ENCODE assay signal across 21 cellular contexts in the genomic region with DNA sequence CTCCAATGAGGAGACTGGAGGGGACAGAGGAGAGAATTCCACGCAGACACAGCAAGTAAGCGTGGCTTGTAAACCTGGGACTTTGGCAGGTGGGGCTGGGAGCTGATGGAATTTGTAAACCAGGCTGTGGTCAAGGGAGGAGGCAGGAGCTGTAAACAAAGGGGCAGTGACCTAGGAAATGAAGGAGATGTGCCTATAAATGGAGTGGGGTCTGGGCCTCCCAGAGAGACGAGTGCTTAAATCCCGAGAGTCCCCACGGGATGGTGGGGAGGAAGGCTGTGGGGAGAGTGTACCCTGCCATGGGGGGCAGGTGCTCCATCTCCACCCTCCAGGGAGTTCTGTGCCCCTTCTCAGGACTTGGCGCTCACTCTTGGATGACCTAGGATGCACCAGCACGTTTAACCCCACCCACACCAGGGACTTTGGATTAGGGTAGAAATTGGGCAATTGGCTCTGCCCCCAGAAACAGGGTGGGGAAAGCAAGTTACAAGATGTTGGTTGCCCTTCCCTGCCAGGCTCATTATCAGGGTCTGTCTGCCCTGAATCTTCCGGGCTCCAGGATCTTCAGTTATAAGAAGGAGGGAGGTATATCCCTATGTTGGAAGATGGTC. TPM values are rescaled to one million over a fixed set of nuclear protein-coding genes. Genes with fewer than 3 reads are reported as not detected.
A peak's percentile ranks its signal among the peaks of the same experiment; 100 is the strongest.
DNase-seq lines count a peak whose midpoint lies in the region; ATAC-seq and TF ChIP-seq lines count a peak whose summit lies in the region.
"Had no signal": no experiment of that assay in that cellular context is flagged by ENCODE, and none has a peak within 500 bp of the region (broad histone marks: within the 10 kb centered on the region; RNA-seq: fewer than 3 reads in every experiment).

No MANE protein-coding gene starts in this region.

- ATAC-seq in activated T-cell treated with anti-CD3 and anti-CD28 coated beads, Interleukin-2, amount 50 U/mL, for 72 hours (replicated peaks in 1 of 2), result no peak
- no peak for ATAC-seq in GM21619 (IDR thresholded peaks at IDR 0.05; ENCODE audit: unreplicated experiment)
- ATAC-seq: activated CD4-positive, CD25-positive, alpha-beta regulatory T cell treated with anti-CD3 and anti-CD28 coated beads, Interleukin-2, amount 50 U/mL, for 24 hours; foreskin keratinocyte; mucosa of descending colon; sciatic nerve had no signal

- no peak overlapping the region for H2AFZ ChIP-seq in OCI-LY7 (ENCODE audit: low read length)

- H3K27me3 ChIP-seq in neutrophil (no peaks in the 10 kb centered on the region), Caco-2 (replicated peaks; ENCODE audit: control insufficient read depth, insufficient read depth, low read length) (no peaks in the 10 kb centered on the region)
- H3K27me3 ChIP-seq: foreskin keratinocyte, ovary had no signal

- CTCF ChIA-PET in OCI-LY7 (lab: Charles Lee; ENCODE audit: unreplicated experiment) (interaction anchor here (0.6 kb wide), 1 partner anchor 333 kb away, joined by 3 read pairs; a partner anchor contains a TSS), Caco-2 (lab: Charles Lee) (interaction anchor here (1.4 kb wide), 1 partner anchor 54 kb away, joined by 4 read pairs; no protein-coding TSS in a partner anchor)

- H3K27ac Mint-ChIP-seq in activated T-cell treated with anti-CD3 and anti-CD28 coated beads, Interleukin-2, amount 50 U/mL, for 72 hours, result peak overlapping the region; percentile 17
- H3K27ac Mint-ChIP-seq in endothelial cell (ENCODE audit: unreplicated experiment) (peak overlapping the region; percentile 63), Caco-2 (ENCODE audit: unreplicated experiment) (no peak overlapping the region)

- no peaks in the 10 kb centered on the region for H3K9me3 Mint-ChIP-seq in activated T-cell treated with anti-CD3 and anti-CD28 coated beads, Interleukin-2, amount 50 U/mL, for 72 hours
- H3K9me3 Mint-ChIP-seq in endothelial cell (ENCODE audit: unreplicated experiment) (no peaks in the 10 kb centered on the region), Caco-2 (ENCODE audit: unreplicated experiment) (no peaks in the 10 kb centered on the region)

- H4K20me1 ChIP-seq in OCI-LY7 (ENCODE audit: insufficient read depth, low read length), result peaks cover 7% of the 10 kb centered on the region; the same call in 1 of the 2 replicates

- peaks cover 54% of the 10 kb centered on the region for H3K79me2 ChIP-seq in OCI-LY7 (ENCODE audit: insufficient read depth, low read depth, low read length)

- DNase-seq in activated T-cell treated with anti-CD3 and anti-CD28 coated beads, Interleukin-2, amount 50 U/mL, for 72 hours, result no peak
- no peak for DNase-seq in activated T-cell treated with anti-CD3 and anti-CD28 coated beads, Interleukin-2, amount 50 U/mL, for 48 hours
- no peak for DNase-seq in OCI-LY7 (ENCODE audit: low spot score)
- DNase-seq in endothelial cell (ENCODE audit: low spot score), result no peak
- no peak for DNase-seq in stimulated activated naive CD4-positive, alpha-beta T cell (lab: John Stamatoyannopoulos, UW)
- no peak for DNase-seq in Caco-2
- DNase-seq: DMS 273 treated with DMSO at 0.1 percent for 48 hours, foreskin keratinocyte, GF-D8, H7, kidney glomerular epithelial cell, NCI-H187 treated with DMSO at 0.1 percent for 48 hours, ovary, SIG-M5 had no signal

- no peaks in the 10 kb centered on the region for H3K27me3 Mint-ChIP-seq in activated T-cell treated with anti-CD3 and anti-CD28 coated beads, Interleukin-2, amount 50 U/mL, for 72 hours (ENCODE audit: low read depth)
- peaks cover 1% of the 10 kb centered on the region for H3K27me3 Mint-ChIP-seq in endothelial cell (ENCODE audit: unreplicated experiment)
- H3K27me3 Mint-ChIP-seq in Caco-2 (ENCODE audit: insufficient read depth, unreplicated experiment), result no peaks in the 10 kb centered on the region

- peaks cover 17 to 36% of the 10 kb centered on the region in 2 donors for H3K36me3 Mint-ChIP-seq in activated T-cell treated with anti-CD3 and anti-CD28 coated beads, Interleukin-2, amount 50 U/mL, for 72 hours (ENCODE audit: insufficient read depth in 2 of 2)
- H3K36me3 Mint-ChIP-seq in endothelial cell (ENCODE audit: low read depth, unreplicated experiment) (peaks cover 15% of the 10 kb centered on the region), Caco-2 (ENCODE audit: insufficient read depth, unreplicated experiment) (peaks cover 23% of the 10 kb centered on the region)

- no peak overlapping the region for H3K4me2 ChIP-seq in OCI-LY7 (ENCODE audit: low read length)

- TSS peak; percentile 84 for BruUV-seq in OCI-LY7 (replicated peaks; lab: Mats Ljungman, UMichigan)
- BruUV-seq in Caco-2 (replicated peaks; lab: Mats Ljungman, UMichigan), result no TSS peak

- H3K4me1 ChIP-seq in OCI-LY7 (ENCODE audit: insufficient read depth, low read length, poor library complexity, severe bottlenecking) (peaks cover 38% of the 10 kb centered on the region), neutrophil (ENCODE audit: control insufficient read depth in 1 of 2, insufficient read depth in 1 of 2, low read depth in 1 of 2, low read length in 1 of 2) (peaks cover 45 to 49% of the 10 kb centered on the region in 2 experiments), Caco-2 (peaks cover under 1% of the 10 kb centered on the region)

- POLR2A ChIA-PET in OCI-LY7 (lab: Charles Lee), result no interaction called here
- POLR2A ChIA-PET in Caco-2 (lab: Charles Lee), result no interaction called here

- H3K36me3 ChIP-seq in OCI-LY7 (ENCODE audit: insufficient read depth, low read length) (peaks cover 61% of the 10 kb centered on the region), neutrophil (peaks cover 61% of the 10 kb centered on the region), Caco-2 (ENCODE audit: control insufficient read depth, insufficient read depth, low read length) (no peaks in the 10 kb centered on the region)
- H3K36me3 ChIP-seq: ovary had no signal

- intact Hi-C loops in OCI-LY7 (cut with micrococcal nuclease; ENCODE audit: unreplicated experiment), result loop anchor here (10.0 kb wide), 1 partner anchor 208 kb away; a partner anchor contains a TSS
- intact Hi-C loops in Caco-2 (cut with micrococcal nuclease; ENCODE audit: unreplicated experiment), result no loop called here

- H3K27ac ChIP-seq in OCI-LY7 (ENCODE audit: low read depth, low read length, poor library complexity, severe bottlenecking) (no peak overlapping the region), neutrophil (peak overlapping the region; percentile 52)
- H3K27ac ChIP-seq: coronary artery, foreskin keratinocyte, ovary had no signal

- H3K9me2 ChIP-seq in OCI-LY7 (ENCODE audit: insufficient read depth, low read length), result no peaks in the 10 kb centered on the region

- H3K4me3 Mint-ChIP-seq in activated T-cell treated with anti-CD3 and anti-CD28 coated beads, Interleukin-2, amount 50 U/mL, for 72 hours, result no peak overlapping the region
- H3K4me3 Mint-ChIP-seq in endothelial cell (ENCODE audit: unreplicated experiment), result peak overlapping the region; percentile 80
- no peak overlapping the region for H3K4me3 Mint-ChIP-seq in Caco-2 (ENCODE audit: unreplicated experiment)
- H3K4me3 Mint-ChIP-seq: brain had no signal

- TF ChIP-seq CTCF in OCI-LY7 (conservative IDR thresholded peaks at IDR 0.05; ENCODE audit: low read length) (no peak), endothelial cell (IDR thresholded peaks at IDR 0.05; ENCODE audit: unreplicated experiment) (no peak), neutrophil (IDR thresholded peaks at IDR 0.05) (no peak), Caco-2 (IDR thresholded peaks at IDR 0.05; ENCODE audit: insufficient read depth in 1 of 2, low read depth in 1 of 2, low read length in 1 of 2, severe bottlenecking in 1 of 2, unreplicated experiment in 1 of 2) (no peak)

- H3K4me1 Mint-ChIP-seq in activated T-cell treated with anti-CD3 and anti-CD28 coated beads, Interleukin-2, amount 50 U/mL, for 72 hours (ENCODE audit: low read depth), result peaks cover 45% of the 10 kb centered on the region
- H3K4me1 Mint-ChIP-seq in endothelial cell (ENCODE audit: unreplicated experiment), result peaks cover 41% of the 10 kb centered on the region
- no peaks in the 10 kb centered on the region for H3K4me1 Mint-ChIP-seq in Caco-2 (ENCODE audit: low read depth, unreplicated experiment)

- H3K4me3 ChIP-seq in OCI-LY7 (ENCODE audit: low read depth, low read length, poor library complexity, severe bottlenecking) (no peak overlapping the region), neutrophil (ENCODE audit: low read depth in 1 of 2, low read length in 1 of 2) (no peak overlapping the region), Caco-2 (ENCODE audit: low read depth, low read length) (no peak overlapping the region)
- H3K4me3 ChIP-seq: coronary artery, mucosa of descending colon, ovary had no signal

- H3K9me3 ChIP-seq in OCI-LY7 (ENCODE audit: low read length) (no peaks in the 10 kb centered on the region), neutrophil (no peaks in the 10 kb centered on the region), Caco-2 (no peaks in the 10 kb centered on the region)
- H3K9me3 ChIP-seq: mucosa of descending colon, ovary had no signal

RNA-seq across cellular contexts. Expression of a gene that starts 4.0 kb away (rescaled TPM):
- total RNA-seq in activated T-cell treated with anti-CD3 and anti-CD28 coated beads, Interleukin-2, amount 50 U/mL, for 72 hours, result 10 to 100 TPM; 39.2 to 43.0 TPM
- 27.1 and 30.5 TPM in 2 replicates for total RNA-seq in OCI-LY7 (2014; rRNA removed; shearing (Covaris generic))
- total RNA-seq in OCI-LY7 (2022), result 32.1 and 37.5 TPM in 2 replicates
- 38.5 TPM for total RNA-seq in endothelial cell (ENCODE audit: unreplicated experiment)
- 36.6 and 40.6 TPM in 2 replicates for total RNA-seq in Caco-2 (2022)

RNA-seq across cellular contexts. Expression of a gene that starts 9.7 kb away (rescaled TPM):
- 100 to 1,000 TPM; 179 to 200 TPM for total RNA-seq in activated T-cell treated with anti-CD3 and anti-CD28 coated beads, Interleukin-2, amount 50 U/mL, for 72 hours
- total RNA-seq in OCI-LY7 (2014; rRNA removed; shearing (Covaris generic)), result 65.2 and 66.9 TPM in 2 replicates
- 106 and 109 TPM in 2 replicates for total RNA-seq in OCI-LY7 (2022)
- 285 TPM for total RNA-seq in endothelial cell (ENCODE audit: unreplicated experiment)
- total RNA-seq in Caco-2 (2022), result 6.6 and 9.7 TPM in 2 replicates

RNA-seq across cellular contexts. Expression of a gene that starts 14.0 kb away (rescaled TPM):
- 10 to 100 TPM; 26.9 to 29.6 TPM for total RNA-seq in activated T-cell treated with anti-CD3 and anti-CD28 coated beads, Interleukin-2, amount 50 U/mL, for 72 hours
- total RNA-seq in OCI-LY7 (2014; rRNA removed; shearing (Covaris generic)), result 13.6 and 18.6 TPM in 2 replicates
- total RNA-seq in OCI-LY7 (2022) (36.7 and 44.0 TPM in 2 replicates), endothelial cell (ENCODE audit: unreplicated experiment) (26.0 TPM), Caco-2 (2022) (31.7 and 32.1 TPM in 2 replicates)

RNA-seq across cellular contexts. Expression of a gene that starts 29.8 kb away (rescaled TPM):
- 10 to 100 TPM; 25.8 to 36.0 TPM for total RNA-seq in activated T-cell treated with anti-CD3 and anti-CD28 coated beads, Interleukin-2, amount 50 U/mL, for 72 hours
- 9.1 and 14.7 TPM in 2 replicates for total RNA-seq in OCI-LY7 (2014; rRNA removed; shearing (Covaris generic))
- total RNA-seq in OCI-LY7 (2022), result 26.7 and 29.5 TPM in 2 replicates
- total RNA-seq in endothelial cell (ENCODE audit: unreplicated experiment), result 15.1 TPM
- total RNA-seq in Caco-2 (2022), result 25.4 and 25.7 TPM in 2 replicates

RNA-seq across cellular contexts. Expression of a gene that starts 40.3 kb away (rescaled TPM):
- total RNA-seq in activated T-cell treated with anti-CD3 and anti-CD28 coated beads, Interleukin-2, amount 50 U/mL, for 72 hours, result 100 to 1,000 TPM; 102 to 127 TPM
- 35.0 and 41.6 TPM in 2 replicates for total RNA-seq in OCI-LY7 (2014; rRNA removed; shearing (Covaris generic))
- total RNA-seq in OCI-LY7 (2022) (107 and 133 TPM in 2 replicates), endothelial cell (ENCODE audit: unreplicated experiment) (51.7 TPM), Caco-2 (2022) (46.6 and 48.6 TPM in 2 replicates)
